ENCODE assay signal across 1 cellular context in the genomic region with DNA sequence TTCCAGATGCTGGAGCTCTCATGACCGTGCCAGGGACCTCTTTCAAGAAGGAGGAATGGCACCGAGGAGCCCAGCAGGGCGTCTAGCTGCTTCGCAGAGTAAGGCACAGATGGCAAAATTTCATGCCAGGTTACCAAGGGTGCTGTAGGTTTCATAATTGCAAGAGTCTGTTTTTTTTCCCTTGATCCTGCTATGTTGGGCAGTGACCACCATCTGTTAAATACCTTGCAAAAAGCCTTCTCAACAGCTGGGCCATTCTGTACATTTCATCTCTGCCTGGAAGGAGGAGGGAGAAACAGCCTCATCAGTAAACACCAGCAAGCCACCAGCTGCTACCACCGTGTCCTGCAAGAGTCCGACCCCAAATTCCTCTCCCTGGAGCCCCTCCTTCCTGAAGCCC.
TF ChIP-seq lines count a peak whose summit lies in the region.

No MANE protein-coding gene starts in this region.

TF ChIP-seq in GM23338, 12 proteins besides CTCF, POLR2A, EP300 and RAD21 (continued from another document):
- TF ChIP-seq, protein P1, sequence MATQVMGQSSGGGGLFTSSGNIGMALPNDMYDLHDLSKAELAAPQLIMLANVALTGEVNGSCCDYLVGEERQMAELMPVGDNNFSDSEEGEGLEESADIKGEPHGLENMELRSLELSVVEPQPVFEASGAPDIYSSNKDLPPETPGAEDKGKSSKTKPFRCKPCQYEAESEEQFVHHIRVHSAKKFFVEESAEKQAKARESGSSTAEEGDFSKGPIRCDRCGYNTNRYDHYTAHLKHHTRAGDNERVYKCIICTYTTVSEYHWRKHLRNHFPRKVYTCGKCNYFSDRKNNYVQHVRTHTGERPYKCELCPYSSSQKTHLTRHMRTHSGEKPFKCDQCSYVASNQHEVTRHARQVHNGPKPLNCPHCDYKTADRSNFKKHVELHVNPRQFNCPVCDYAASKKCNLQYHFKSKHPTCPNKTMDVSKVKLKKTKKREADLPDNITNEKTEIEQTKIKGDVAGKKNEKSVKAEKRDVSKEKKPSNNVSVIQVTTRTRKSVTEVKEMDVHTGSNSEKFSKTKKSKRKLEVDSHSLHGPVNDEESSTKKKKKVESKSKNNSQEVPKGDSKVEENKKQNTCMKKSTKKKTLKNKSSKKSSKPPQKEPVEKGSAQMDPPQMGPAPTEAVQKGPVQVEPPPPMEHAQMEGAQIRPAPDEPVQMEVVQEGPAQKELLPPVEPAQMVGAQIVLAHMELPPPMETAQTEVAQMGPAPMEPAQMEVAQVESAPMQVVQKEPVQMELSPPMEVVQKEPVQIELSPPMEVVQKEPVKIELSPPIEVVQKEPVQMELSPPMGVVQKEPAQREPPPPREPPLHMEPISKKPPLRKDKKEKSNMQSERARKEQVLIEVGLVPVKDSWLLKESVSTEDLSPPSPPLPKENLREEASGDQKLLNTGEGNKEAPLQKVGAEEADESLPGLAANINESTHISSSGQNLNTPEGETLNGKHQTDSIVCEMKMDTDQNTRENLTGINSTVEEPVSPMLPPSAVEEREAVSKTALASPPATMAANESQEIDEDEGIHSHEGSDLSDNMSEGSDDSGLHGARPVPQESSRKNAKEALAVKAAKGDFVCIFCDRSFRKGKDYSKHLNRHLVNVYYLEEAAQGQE (IDR thresholded peaks at IDR 0.05; ENCODE audit: unreplicated experiment) = no peak
- TF ChIP-seq EZH2phosphoT487 (IDR thresholded peaks at IDR 0.05; ENCODE audit: unreplicated experiment) = no peak
- no peak for TF ChIP-seq ZNF331 (CRISPR knock-in tag; IDR thresholded peaks at IDR 0.05; ENCODE audit: low read depth)
- no peak for TF ChIP-seq ZNF114 (CRISPR knock-in tag; IDR thresholded peaks at IDR 0.05)
- TF ChIP-seq JUNB (IDR thresholded peaks at IDR 0.05; ENCODE audit: unreplicated experiment) = no peak
